In genomic region chr3:69324362-69325025, GRCh38 we compare ENCODE assay signal across 9 cellular contexts.
DNase-seq lines count a peak whose midpoint lies in the region; ATAC-seq, FAIRE-seq and TF ChIP-seq lines count a peak whose summit lies in the region.
"Had no signal": no experiment of that assay in that cellular context is flagged by ENCODE, and none has a peak within 500 bp of the region (broad histone marks: within the 10 kb centered on the region; RNA-seq: fewer than 3 reads in every experiment).

No MANE protein-coding gene starts in this region.

- H3K36me3 Mint-ChIP-seq in neural progenitor cell, result no peaks in the 10 kb centered on the region
- no peaks in the 10 kb centered on the region for H3K36me3 Mint-ChIP-seq in activated CD8-positive, alpha-beta memory T cell treated with anti-CD3 and anti-CD28 coated beads, Interleukin-2, amount 10 ng/mL, durations not matched to agents 7 days and 5 days

- intact Hi-C loops in K562 (cut with micrococcal nuclease), result no loop called here

- H3K4me2 ChIP-seq in K562 (ENCODE audit: insufficient read depth, low read length) (no peak overlapping the region), neural progenitor cell (no peak overlapping the region)

- POLR2A ChIA-PET in K562 (lab: Yijun Ruan, JAX), result no interaction called here

- in situ Hi-C loops in KBM-7 (cut with MboI; ENCODE audit: low pct_unique_long_range_greater_than_20kb, low sequenced_read_pairs), result loop anchor here (25.0 kb wide), 3 partner anchors 88 to 338 kb away; no protein-coding TSS in a partner anchor
- in situ Hi-C loops in K562 (cut with MboI), result no loop called here

- TF ChIP-seq POLR2A in K562 (conservative IDR thresholded peaks at IDR 0.05), result no peak

- TF ChIP-seq CTCF in GM12873 (IDR thresholded peaks at IDR 0.05; ENCODE audit: insufficient read depth, low read depth, low read length, missing control alignments) (peak; percentile 66), K562 (IDR thresholded peaks at IDR 0.05 in 2 of 3, conservative IDR thresholded peaks at IDR 0.05 in 1 of 3; ENCODE audit: insufficient read depth in 2 of 3, low read depth in 1 of 3, low read length in 3 of 3) (peak in 2 of 3 experiments; percentile 14 to 33; a peak in 3 of 6 replicates), neural progenitor cell (IDR thresholded peaks at IDR 0.05) (peak; percentile 57)

- peak; percentile 51 for ATAC-seq in GM21526 (IDR thresholded peaks at IDR 0.05; ENCODE audit: low FRiP score, unreplicated experiment)
- ATAC-seq in K562, result 0 out of 3 replicates have a peak, but pooled peaks have one; percentile 60
- ATAC-seq in activated CD8-positive, alpha-beta memory T cell treated with anti-CD3 and anti-CD28 coated beads, Interleukin-2, amount 10 ng/mL, durations not matched to agents 7 days and 5 days, result no peak

- H3K4me3 Mint-ChIP-seq in neural progenitor cell, result no peak overlapping the region
- H3K4me3 Mint-ChIP-seq in activated CD8-positive, alpha-beta memory T cell treated with anti-CD3 and anti-CD28 coated beads, Interleukin-2, amount 10 ng/mL, durations not matched to agents 7 days and 5 days, result no peak overlapping the region
- H3K4me3 Mint-ChIP-seq: nephron had no signal

- H3K9me1 ChIP-seq in K562 (ENCODE audit: control insufficient read depth, insufficient read depth, low read length), result no peaks in the 10 kb centered on the region

- no peaks in the 10 kb centered on the region for H3K27me3 Mint-ChIP-seq in neural progenitor cell (ENCODE audit: insufficient read depth, low read depth)
- no peaks in the 10 kb centered on the region for H3K27me3 Mint-ChIP-seq in activated CD8-positive, alpha-beta memory T cell treated with anti-CD3 and anti-CD28 coated beads, Interleukin-2, amount 10 ng/mL, durations not matched to agents 7 days and 5 days

- H3K79me2 ChIP-seq in K562 (ENCODE audit: control insufficient read depth, insufficient read depth, low read length), result no peaks in the 10 kb centered on the region
- H3K79me2 ChIP-seq in neural progenitor cell (ENCODE audit: low read depth), result no peaks in the 10 kb centered on the region

- H3K27me3 ChIP-seq in K562 (ENCODE audit: control insufficient read depth in 2 of 2, insufficient read depth in 2 of 2, low read length in 2 of 2) (no peaks in the 10 kb centered on the region; a peak in 1 of 5 replicates), neural progenitor cell (no peaks in the 10 kb centered on the region)

- CTCF ChIA-PET in K562 (lab: Yijun Ruan, JAX; ENCODE audit: low intra/inter-chr PET ratio), result no interaction called here
- CTCF ChIA-PET in activated CD8-positive, alpha-beta memory T cell treated with anti-CD3 and anti-CD28 coated beads, Interleukin-2, amount 10 ng/mL, durations not matched to agents 7 days and 5 days (lab: Charles Lee), result interaction anchor here (1.0 to 2.1 kb wide), 4 partner anchors 12 to 163 kb away, joined by 3 to 9 read pairs (median 3); no protein-coding TSS in a partner anchor

- no peak overlapping the region for H2AFZ ChIP-seq in K562 (ENCODE audit: low read depth, low read length)
- H2AFZ ChIP-seq in neural progenitor cell (replicated peaks), result no peak overlapping the region

- peaks cover 3% of the 10 kb centered on the region for H3K4me1 Mint-ChIP-seq in neural progenitor cell
- peaks cover 28% of the 10 kb centered on the region for H3K4me1 Mint-ChIP-seq in activated CD8-positive, alpha-beta memory T cell treated with anti-CD3 and anti-CD28 coated beads, Interleukin-2, amount 10 ng/mL, durations not matched to agents 7 days and 5 days

- H3F3A ChIP-seq in neural progenitor cell (ENCODE audit: low read depth), result no peaks in the 10 kb centered on the region

- H3K9me3 ChIP-seq in K562 (replicated peaks; ENCODE audit: control insufficient read depth, insufficient read depth, low read depth, low read length), result no peaks in the 10 kb centered on the region
- no peaks in the 10 kb centered on the region for H3K9me3 ChIP-seq in neural progenitor cell (ENCODE audit: low read depth)

- no TSS peak for BruUV-seq in K562 (replicated peaks; lab: Mats Ljungman, UMichigan)

- 0% methylated on average over 4 of the region's 7 CpGs for WGBS in K562 (ENCODE audit: insufficient coverage, low coverage, missing lambda C conversion rate)

- no peak overlapping the region for H3K27ac Mint-ChIP-seq in neural progenitor cell
- no peak overlapping the region for H3K27ac Mint-ChIP-seq in activated CD8-positive, alpha-beta memory T cell treated with anti-CD3 and anti-CD28 coated beads, Interleukin-2, amount 10 ng/mL, durations not matched to agents 7 days and 5 days
- H3K27ac Mint-ChIP-seq: nephron had no signal

- TF ChIP-seq EP300 in K562 (IDR thresholded peaks at IDR 0.05; ENCODE audit: low read length), result no peak

- no peaks in the 10 kb centered on the region for H3K4me1 ChIP-seq in K562 (replicated peaks in 1 of 2; ENCODE audit: control insufficient read depth in 2 of 2, insufficient read depth in 2 of 2, low read length in 2 of 2)
- no peaks in the 10 kb centered on the region for H3K4me1 ChIP-seq in neural progenitor cell

- H3K9ac ChIP-seq in K562 (ENCODE audit: insufficient read depth in 1 of 2, low read depth in 2 of 2, low read length in 2 of 2) (no peak overlapping the region), neural progenitor cell (no peak overlapping the region)

- FAIRE-seq in K562 (lab: Jason Lieb, UNC), result no peak

- H3K9me3 Mint-ChIP-seq in neural progenitor cell, result no peaks in the 10 kb centered on the region
- no peaks in the 10 kb centered on the region for H3K9me3 Mint-ChIP-seq in activated CD8-positive, alpha-beta memory T cell treated with anti-CD3 and anti-CD28 coated beads, Interleukin-2, amount 10 ng/mL, durations not matched to agents 7 days and 5 days (ENCODE audit: low read depth)
- H3K9me3 Mint-ChIP-seq: nephron had no signal

- DNase-seq in KBM-7 (peak; percentile 91), K562 (ENCODE audit: extremely low read depth in 1 of 4, low spot score in 3 of 4) (no peak), neural progenitor cell (ENCODE audit: low spot score) (peak; percentile 45), amniotic stem cell (lab: John Stamatoyannopoulos, UW) (no peak), NCI-H187 treated with DMSO at 0.1 percent for 48 hours (lab: John Stamatoyannopoulos, UW) (no peak)
- no peak for DNase-seq in activated CD8-positive, alpha-beta memory T cell treated with anti-CD3 and anti-CD28 coated beads, Interleukin-2, amount 10 ng/mL, durations not matched to agents 7 days and 5 days

- H3K4me3 ChIP-seq in K562 (no peak overlapping the region), neural progenitor cell (no peak overlapping the region)

- H3K27ac ChIP-seq in K562 (ENCODE audit: extremely low read depth, low read depth, low read length), result no peak overlapping the region
- no peak overlapping the region for H3K27ac ChIP-seq in neural progenitor cell

- TF ChIP-seq RAD21 in K562 (CRISPR knock-in tag; conservative IDR thresholded peaks at IDR 0.05 in 1 of 2, IDR thresholded peaks at IDR 0.05 in 1 of 2), result peak; percentile 26 to 53

- no peaks in the 10 kb centered on the region for H3K36me3 ChIP-seq in K562 (ENCODE audit: control insufficient read depth, insufficient read depth, low read length)
- no peaks in the 10 kb centered on the region for H3K36me3 ChIP-seq in neural progenitor cell

- H4K20me1 ChIP-seq in K562 (replicated peaks; ENCODE audit: control insufficient read depth, insufficient read depth, low read length) (no peaks in the 10 kb centered on the region), neural progenitor cell (ENCODE audit: low read depth) (no peaks in the 10 kb centered on the region)

TF ChIP-seq in K562, 482 proteins besides CTCF, POLR2A, EP300 and RAD21:
- TF ChIP-seq NR2C2 (CRISPR knock-in tag; IDR thresholded peaks at IDR 0.05) (no peak), NR2C2 (tag; IDR thresholded peaks at IDR 0.05) (no peak), JUN (IDR thresholded peaks at IDR 0.05; ENCODE audit: borderline replicate concordance, low read depth, low read length) (no peak), JUN (CRISPR knock-in tag; IDR thresholded peaks at IDR 0.05; ENCODE audit: borderline replicate concordance) (no peak), POLR2B (IDR thresholded peaks at IDR 0.05; ENCODE audit: low read depth, partially characterized antibody) (no peak), ZNF445 (CRISPR knock-in tag; IDR thresholded peaks at IDR 0.05; ENCODE audit: low read depth) (no peak), ZFX (CRISPR knock-in tag; IDR thresholded peaks at IDR 0.05) (no peak), C11orf30 (IDR thresholded peaks at IDR 0.05; ENCODE audit: low read depth) (no peak), ZNF695 (CRISPR knock-in tag; IDR thresholded peaks at IDR 0.05) (no peak)

Comparison
In these comparisons a context has a peak if more than half of its experiments do, and no peak if none do; other contexts are left out.
1. DNase-seq: peak in KBM-7 (single experiment) and neural progenitor cell (single experiment); none in K562 (0 of 4), activated CD8-positive, alpha-beta memory T cell treated with anti-CD3 and anti-CD28 coated beads, Interleukin-2, amount 10 ng/mL, durations not matched to agents 7 days and 5 days (single experiment), amniotic stem cell (single experiment) and NCI-H187 treated with DMSO at 0.1 percent for 48 hours (single experiment).
2. Peak in every context shown above with its lines, with median percentiles within 50 percentile points of each other: CTCF ChIP-seq.